Comparison of ENCODE assay signal across 1 cellular context in genomic region chr11:86524603-86525352, GRCh38.
A peak's percentile ranks its signal among the peaks of the same experiment; 100 is the strongest.
TF ChIP-seq lines count a peak whose summit lies in the region.

No MANE protein-coding gene starts in this region.

TF ChIP-seq in K562, 482 proteins besides CTCF, POLR2A, EP300 and RAD21 (continued from another document):
- no peak for TF ChIP-seq RBM22 (IDR thresholded peaks at IDR 0.05; ENCODE audit: low read depth, low read length, poor library complexity, severe bottlenecking)
- no peak for TF ChIP-seq SPI1 (IDR thresholded peaks at IDR 0.05; ENCODE audit: borderline replicate concordance, low read depth, low read length)
- no peak for TF ChIP-seq ZNF830 (CRISPR knock-in tag; IDR thresholded peaks at IDR 0.05)
- no peak for TF ChIP-seq NFYB (IDR thresholded peaks at IDR 0.05; ENCODE audit: extremely low read depth, insufficient read length)
- TF ChIP-seq ESRRA (IDR thresholded peaks at IDR 0.05; ENCODE audit: borderline replicate concordance, low read depth), result peak; percentile 32; the same call in 1 of the 2 replicates
- TF ChIP-seq PHB (CRISPR knock-in tag; IDR thresholded peaks at IDR 0.05), result no peak
- TF ChIP-seq, protein P1, sequence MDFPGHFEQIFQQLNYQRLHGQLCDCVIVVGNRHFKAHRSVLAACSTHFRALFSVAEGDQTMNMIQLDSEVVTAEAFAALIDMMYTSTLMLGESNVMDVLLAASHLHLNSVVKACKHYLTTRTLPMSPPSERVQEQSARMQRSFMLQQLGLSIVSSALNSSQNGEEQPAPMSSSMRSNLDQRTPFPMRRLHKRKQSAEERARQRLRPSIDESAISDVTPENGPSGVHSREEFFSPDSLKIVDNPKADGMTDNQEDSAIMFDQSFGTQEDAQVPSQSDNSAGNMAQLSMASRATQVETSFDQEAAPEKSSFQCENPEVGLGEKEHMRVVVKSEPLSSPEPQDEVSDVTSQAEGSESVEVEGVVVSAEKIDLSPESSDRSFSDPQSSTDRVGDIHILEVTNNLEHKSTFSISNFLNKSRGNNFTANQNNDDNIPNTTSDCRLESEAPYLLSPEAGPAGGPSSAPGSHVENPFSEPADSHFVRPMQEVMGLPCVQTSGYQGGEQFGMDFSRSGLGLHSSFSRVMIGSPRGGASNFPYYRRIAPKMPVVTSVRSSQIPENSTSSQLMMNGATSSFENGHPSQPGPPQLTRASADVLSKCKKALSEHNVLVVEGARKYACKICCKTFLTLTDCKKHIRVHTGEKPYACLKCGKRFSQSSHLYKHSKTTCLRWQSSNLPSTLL (IDR thresholded peaks at IDR 0.05), result no peak
- TF ChIP-seq YY1 (IDR thresholded peaks at IDR 0.05; ENCODE audit: borderline replicate concordance in 1 of 3, control insufficient read depth in 1 of 3, extremely low read depth in 1 of 3, insufficient read depth in 3 of 3, insufficient read length in 1 of 3, insufficient replicate concordance in 2 of 3, low read depth in 1 of 3, low read length in 2 of 3), result no peak
- peak; percentile 85 for TF ChIP-seq RBM25 (IDR thresholded peaks at IDR 0.05; ENCODE audit: low read depth, low read length, severe bottlenecking)
- no peak for TF ChIP-seq KLF6 (CRISPR knock-in tag; IDR thresholded peaks at IDR 0.05; ENCODE audit: borderline replicate concordance)
- peak; percentile 54 to 75; a peak in 3 of 4 replicates for TF ChIP-seq KDM1A (IDR thresholded peaks at IDR 0.05)
- TF ChIP-seq, protein P2, sequence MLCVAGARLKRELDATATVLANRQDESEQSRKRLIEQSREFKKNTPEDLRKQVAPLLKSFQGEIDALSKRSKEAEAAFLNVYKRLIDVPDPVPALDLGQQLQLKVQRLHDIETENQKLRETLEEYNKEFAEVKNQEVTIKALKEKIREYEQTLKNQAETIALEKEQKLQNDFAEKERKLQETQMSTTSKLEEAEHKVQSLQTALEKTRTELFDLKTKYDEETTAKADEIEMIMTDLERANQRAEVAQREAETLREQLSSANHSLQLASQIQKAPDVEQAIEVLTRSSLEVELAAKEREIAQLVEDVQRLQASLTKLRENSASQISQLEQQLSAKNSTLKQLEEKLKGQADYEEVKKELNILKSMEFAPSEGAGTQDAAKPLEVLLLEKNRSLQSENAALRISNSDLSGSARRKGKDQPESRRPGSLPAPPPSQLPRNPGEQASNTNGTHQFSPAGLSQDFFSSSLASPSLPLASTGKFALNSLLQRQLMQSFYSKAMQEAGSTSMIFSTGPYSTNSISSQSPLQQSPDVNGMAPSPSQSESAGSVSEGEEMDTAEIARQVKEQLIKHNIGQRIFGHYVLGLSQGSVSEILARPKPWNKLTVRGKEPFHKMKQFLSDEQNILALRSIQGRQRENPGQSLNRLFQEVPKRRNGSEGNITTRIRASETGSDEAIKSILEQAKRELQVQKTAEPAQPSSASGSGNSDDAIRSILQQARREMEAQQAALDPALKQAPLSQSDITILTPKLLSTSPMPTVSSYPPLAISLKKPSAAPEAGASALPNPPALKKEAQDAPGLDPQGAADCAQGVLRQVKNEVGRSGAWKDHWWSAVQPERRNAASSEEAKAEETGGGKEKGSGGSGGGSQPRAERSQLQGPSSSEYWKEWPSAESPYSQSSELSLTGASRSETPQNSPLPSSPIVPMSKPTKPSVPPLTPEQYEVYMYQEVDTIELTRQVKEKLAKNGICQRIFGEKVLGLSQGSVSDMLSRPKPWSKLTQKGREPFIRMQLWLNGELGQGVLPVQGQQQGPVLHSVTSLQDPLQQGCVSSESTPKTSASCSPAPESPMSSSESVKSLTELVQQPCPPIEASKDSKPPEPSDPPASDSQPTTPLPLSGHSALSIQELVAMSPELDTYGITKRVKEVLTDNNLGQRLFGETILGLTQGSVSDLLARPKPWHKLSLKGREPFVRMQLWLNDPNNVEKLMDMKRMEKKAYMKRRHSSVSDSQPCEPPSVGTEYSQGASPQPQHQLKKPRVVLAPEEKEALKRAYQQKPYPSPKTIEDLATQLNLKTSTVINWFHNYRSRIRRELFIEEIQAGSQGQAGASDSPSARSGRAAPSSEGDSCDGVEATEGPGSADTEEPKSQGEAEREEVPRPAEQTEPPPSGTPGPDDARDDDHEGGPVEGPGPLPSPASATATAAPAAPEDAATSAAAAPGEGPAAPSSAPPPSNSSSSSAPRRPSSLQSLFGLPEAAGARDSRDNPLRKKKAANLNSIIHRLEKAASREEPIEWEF (CRISPR knock-in tag; IDR thresholded peaks at IDR 0.05), result no peak
- TF ChIP-seq ZNF280A (IDR thresholded peaks at IDR 0.05; ENCODE audit: low read depth, partially characterized antibody), result no peak
- peak; percentile 71; the same call in 1 of the 2 replicates for TF ChIP-seq BCOR (IDR thresholded peaks at IDR 0.05)
- TF ChIP-seq ADNP (tag; IDR thresholded peaks at IDR 0.05), result peak; percentile 84
